Comparison of ENCODE assay signal across 9 cellular contexts in genomic region chr14:99684356-99684952, GRCh38. TPM values are rescaled to one million over a fixed set of nuclear protein-coding genes. Genes with fewer than 3 reads are reported as not detected.
DNase-seq lines count a peak whose midpoint lies in the region; ATAC-seq, FAIRE-seq and TF ChIP-seq lines count a peak whose summit lies in the region.
"Had no signal": no experiment of that assay in that cellular context is flagged by ENCODE, and none has a peak within 500 bp of the region (broad histone marks: within the 10 kb centered on the region; RNA-seq: fewer than 3 reads in every experiment).

No MANE protein-coding gene starts in this region.

- H3K4me3 ChIP-seq in DOHH2 (ENCODE audit: low read length) (peak overlapping the region; percentile 73), MG63 (peak overlapping the region; percentile 39), fibroblast of mammary gland (ENCODE audit: control insufficient read depth, low read depth, low read length) (peak overlapping the region; percentile 37), skin epidermis (peak overlapping the region; percentile 33 to 87 (median 55))

- H3K4me1 ChIP-seq in DOHH2 (ENCODE audit: control insufficient read depth, low read length) = peaks cover 26% of the 10 kb centered on the region

- peaks cover 15% of the 10 kb centered on the region for H3K27me3 Mint-ChIP-seq in HFFc6 (ENCODE audit: insufficient read depth)

- peak overlapping the region; percentile 93 for H3K4me2 ChIP-seq in DOHH2 (ENCODE audit: low read length)

- no peak overlapping the region; the same call in 1 of the 2 replicates for H3K4me3 Mint-ChIP-seq in HFFc6

- TF ChIP-seq CTCF in DOHH2 (IDR thresholded peaks at IDR 0.05; ENCODE audit: low read depth, low read length, poor library complexity, severe bottlenecking) = no peak
- TF ChIP-seq CTCF in fibroblast of mammary gland (conservative IDR thresholded peaks at IDR 0.05; ENCODE audit: control insufficient read depth, insufficient read depth, low read depth, low read length) = no peak
- TF ChIP-seq CTCF in HFFc6 (IDR thresholded peaks at IDR 0.05) = no peak
- TF ChIP-seq CTCF in RWPE1 (conservative IDR thresholded peaks at IDR 0.05; ENCODE audit: low read depth) = no peak

- no peaks in the 10 kb centered on the region for H3K36me3 ChIP-seq in DOHH2 (ENCODE audit: control insufficient read depth, low read length)
- no peaks in the 10 kb centered on the region for H3K36me3 ChIP-seq in MG63

- H3K27ac Mint-ChIP-seq in HFFc6 = no peak overlapping the region

- no peak for FAIRE-seq in GM19239 (lab: Jason Lieb, UNC)

- no peaks in the 10 kb centered on the region for H3K36me3 Mint-ChIP-seq in HFFc6 (ENCODE audit: low read depth)

- no peaks in the 10 kb centered on the region for H3K9me3 Mint-ChIP-seq in HFFc6
- H3K9me3 Mint-ChIP-seq: T-helper 1 cell treated with Interleukin-12 subunit alpha and Interleukin-12 subunit beta and Interleukin-4 antibody, amounts not matched to agents 30 μg/mL and 1 μg/mL, for 36 hours had no signal

- peaks cover 21% of the 10 kb centered on the region for H3K27me3 ChIP-seq in DOHH2 (ENCODE audit: control insufficient read depth, low read length)
- H3K27me3 ChIP-seq in MG63 = no peaks in the 10 kb centered on the region

- POLR2A ChIA-PET in RWPE1 (lab: Yijun Ruan, JAX; ENCODE audit: low non-redundant PET) = interaction anchor here (0.7 kb wide), 1 partner anchor 108 kb away, joined by 5 read pairs; the partner anchor contains the start of gene EML1

- H3K27ac ChIP-seq in DOHH2 (ENCODE audit: low read depth, low read length) (no peak overlapping the region), skin epidermis (peak overlapping the region in 7 of 21 experiments; percentile 25 to 68 (median 62)), RWPE1 (no peak overlapping the region)

- no peaks in the 10 kb centered on the region for H3K9me3 ChIP-seq in DOHH2 (ENCODE audit: control insufficient read depth, insufficient read depth, low read length)
- no peaks in the 10 kb centered on the region for H3K9me3 ChIP-seq in MG63

- no peaks in the 10 kb centered on the region for H3K79me2 ChIP-seq in DOHH2 (ENCODE audit: control insufficient read depth, low read length)

- H3K9me2 ChIP-seq in DOHH2 (replicated peaks; ENCODE audit: control insufficient read depth, low read length) = no peaks in the 10 kb centered on the region

- peak; percentile 28 for ATAC-seq in GM21423 (IDR thresholded peaks at IDR 0.05; ENCODE audit: unreplicated experiment)

- H3K4me1 Mint-ChIP-seq in HFFc6 (ENCODE audit: low read depth) = no peaks in the 10 kb centered on the region; the same call in 1 of the 2 replicates

- DNase-seq in MG63 (no peak), fibroblast of mammary gland (ENCODE audit: low read depth) (no peak), GM19239 (ENCODE audit: insufficient read length, low spot score) (no peak), HFFc6 (no peak), RWPE1 (ENCODE audit: low spot score) (no peak)

- CTCF ChIA-PET in RWPE1 (lab: Yijun Ruan, JAX) = interaction anchor here (0.6 kb wide), 1 partner anchor 81 kb away, joined by 3 read pairs; no protein-coding TSS in a partner anchor

- H3F3A ChIP-seq in DOHH2 (ENCODE audit: control insufficient read depth, insufficient read depth) = 0 out of 2 replicates have a peak, but pooled peaks cover 4% of the 10 kb centered on the region

- no peaks in the 10 kb centered on the region for H4K20me1 ChIP-seq in DOHH2 (ENCODE audit: control insufficient read depth, insufficient read depth, low read depth, low read length)

RNA-seq across cellular contexts. Expression of gene CYP46A1, which starts 0.4 kb away (rescaled TPM):
- total RNA-seq in MG63 (2014; rRNA removed; shearing (Covaris generic); ENCODE audit: low replicate concordance) = not detected in 2 replicates
- under 1 TPM; 0.28 to 0.62 (median 0.49) TPM for total RNA-seq in HFFc6 (2021; fragmentation: NEBNext Ultra II Directional; extraction: Animal tissue kit (Norgen Biotek cat#: 25700))

RNA-seq across cellular contexts. Expression of gene HHIPL1, which starts 39.5 kb away (rescaled TPM):
- not detected in 2 replicates for total RNA-seq in MG63 (2014; rRNA removed; shearing (Covaris generic); ENCODE audit: low replicate concordance)
- 1 to 10 TPM in 5 of 6 experiments, under 1 TPM in 1; 0.99 to 2.8 (median 1.3) TPM for total RNA-seq in HFFc6 (2021; fragmentation: NEBNext Ultra II Directional; extraction: Animal tissue kit (Norgen Biotek cat#: 25700))
